ENCODE assay signal across 17 cellular contexts in genomic region chr20:58711266-58712051, GRCh38. TPM values are rescaled to one million over a fixed set of nuclear protein-coding genes. Genes with fewer than 3 reads are reported as not detected.
DNase-seq lines count a peak whose midpoint lies in the region; ATAC-seq, FAIRE-seq and TF ChIP-seq lines count a peak whose summit lies in the region.
"Had no signal": no experiment of that assay in that cellular context is flagged by ENCODE, and none has a peak within 500 bp of the region (broad histone marks: within the 10 kb centered on the region; RNA-seq: fewer than 3 reads in every experiment).

No MANE protein-coding gene starts in this region.

- intact Hi-C loops in activated T-helper 2 cell treated with anti-CD3 and anti-CD28 coated beads, Interferon-gamma antibody, Interleukin-2, Interleukin-4, amounts not matched to agents 10 μg/mL and 5 μg/mL and 100 μg/mL, durations not matched to agents 14 hours and 24 hours and 36 hours (cut with micrococcal nuclease), result no loop called here
- intact Hi-C loops in HepG2 (cut with micrococcal nuclease; ENCODE audit: unreplicated experiment), result no loop called here
- intact Hi-C loops in transverse colon (cut with DNase I; ENCODE audit: low total_unique reads), result no loop called here

- no peak overlapping the region for H3K9ac ChIP-seq in HepG2 (ENCODE audit: insufficient read depth, low read depth, low read length)

- H3K36me3 ChIP-seq in HepG2 (replicated peaks in 1 of 2; ENCODE audit: control insufficient read depth in 1 of 2, insufficient read depth in 2 of 2, low read length in 2 of 2), result no peaks in the 10 kb centered on the region
- no peaks in the 10 kb centered on the region for H3K36me3 ChIP-seq in transverse colon

- H3K79me2 ChIP-seq in HepG2 (ENCODE audit: insufficient read depth, low read length), result no peaks in the 10 kb centered on the region

- H3K4me3 ChIP-seq in HepG2 (replicated peaks in 1 of 3; ENCODE audit: insufficient read depth in 1 of 3, low read depth in 2 of 3, low read length in 3 of 3) (no peak overlapping the region), transverse colon (no peak overlapping the region)
- H3K4me3 ChIP-seq: K562, smooth muscle cell had no signal

- no peak overlapping the region for H3K4me3 Mint-ChIP-seq in activated naive CD4-positive, alpha-beta T cell treated with anti-CD3 and anti-CD28 coated beads, Interleukin-2, amount 10 ng/mL, durations not matched to agents 7 days and 5 days
- H3K4me3 Mint-ChIP-seq in activated T-helper 2 cell treated with anti-CD3 and anti-CD28 coated beads, Interferon-gamma antibody, Interleukin-2, Interleukin-4, amounts not matched to agents 10 μg/mL and 5 μg/mL and 100 μg/mL, durations not matched to agents 14 hours and 24 hours and 36 hours (ENCODE audit: low read depth), result no peak overlapping the region
- H3K4me3 Mint-ChIP-seq: B cell; stimulated activated naive CD8-positive, alpha-beta T cell treated with anti-CD3 and anti-CD28 coated beads, Interleukin-15, amount 100 ng/mL, for 72 hours had no signal

- TF ChIP-seq EP300 in HepG2 (IDR thresholded peaks at IDR 0.05; ENCODE audit: low read depth in 2 of 2, low read length in 2 of 2) (no peak), HepG2 (CRISPR knock-in tag; IDR thresholded peaks at IDR 0.05; ENCODE audit: borderline replicate concordance) (no peak), transverse colon (IDR thresholded peaks at IDR 0.05; ENCODE audit: low read depth) (no peak)

- no TSS peak for BruUV-seq in HepG2 (replicated peaks; lab: Mats Ljungman, UMichigan)

- no peaks in the 10 kb centered on the region for H3K27me3 ChIP-seq in HepG2 (ENCODE audit: control insufficient read depth in 1 of 2, insufficient read depth in 2 of 2, low read length in 2 of 2)
- no peaks in the 10 kb centered on the region for H3K27me3 ChIP-seq in transverse colon

- TF ChIP-seq POLR2A in HepG2 (IDR thresholded peaks at IDR 0.05; ENCODE audit: insufficient read depth in 1 of 2, low read depth in 2 of 2, low read length in 2 of 2) (no peak), transverse colon (IDR thresholded peaks at IDR 0.05) (no peak)

- ATAC-seq in activated naive CD4-positive, alpha-beta T cell treated with anti-CD3 and anti-CD28 coated beads, Interleukin-2, amount 50 U/mL, for 72 hours, result no peak
- ATAC-seq in HepG2 (no peak), HG03139 (IDR thresholded peaks at IDR 0.05; ENCODE audit: unreplicated experiment) (no peak)
- ATAC-seq: K562; stimulated activated naive CD8-positive, alpha-beta T cell treated with anti-CD3 and anti-CD28 coated beads, Interleukin-15, amount 100 ng/mL, for 72 hours had no signal

- WGBS in HepG2 (ENCODE audit: low lambda C conversion rate), result 91% methylated on average over 20 of the region's 21 CpGs
- 93 to 100% methylated on average over 2 to 21 of the region's 21 CpGs for WGBS in transverse colon (ENCODE audit: low coverage in 1 of 2), 2 donors

- H3K4me1 Mint-ChIP-seq in activated naive CD4-positive, alpha-beta T cell treated with anti-CD3 and anti-CD28 coated beads, Interleukin-2, amount 10 ng/mL, durations not matched to agents 7 days and 5 days, result no peaks in the 10 kb centered on the region
- peaks cover 1% of the 10 kb centered on the region for H3K4me1 Mint-ChIP-seq in activated T-helper 2 cell treated with anti-CD3 and anti-CD28 coated beads, Interferon-gamma antibody, Interleukin-2, Interleukin-4, amounts not matched to agents 10 μg/mL and 5 μg/mL and 100 μg/mL, durations not matched to agents 14 hours and 24 hours and 36 hours (ENCODE audit: low read depth)
- H3K4me1 Mint-ChIP-seq: B cell; stimulated activated naive CD8-positive, alpha-beta T cell treated with anti-CD3 and anti-CD28 coated beads, Interleukin-15, amount 100 ng/mL, for 72 hours had no signal

- no peaks in the 10 kb centered on the region for H3K36me3 Mint-ChIP-seq in activated naive CD4-positive, alpha-beta T cell treated with anti-CD3 and anti-CD28 coated beads, Interleukin-2, amount 50 U/mL, for 72 hours
- H3K36me3 Mint-ChIP-seq in activated naive CD4-positive, alpha-beta T cell treated with anti-CD3 and anti-CD28 coated beads, Interleukin-2, amount 10 ng/mL, durations not matched to agents 7 days and 5 days, result no peaks in the 10 kb centered on the region
- no peaks in the 10 kb centered on the region for H3K36me3 Mint-ChIP-seq in activated T-helper 2 cell treated with anti-CD3 and anti-CD28 coated beads, Interferon-gamma antibody, Interleukin-2, Interleukin-4, amounts not matched to agents 10 μg/mL and 5 μg/mL and 100 μg/mL, durations not matched to agents 14 hours and 24 hours and 36 hours (ENCODE audit: low read depth)

- DNase-seq in activated naive CD4-positive, alpha-beta T cell treated with anti-CD3 and anti-CD28 coated beads, Interleukin-2, amount 50 U/mL, for 72 hours (ENCODE audit: low spot score in 2 of 2), result peak; percentile 0 to 34
- DNase-seq in activated naive CD4-positive, alpha-beta T cell treated with anti-CD3 and anti-CD28 coated beads, Interleukin-2, amount 10 ng/mL, durations not matched to agents 7 days and 5 days, result no peak
- peak; percentile 6 for DNase-seq in activated T-helper 2 cell treated with anti-CD3 and anti-CD28 coated beads, Interferon-gamma antibody, Interleukin-2, Interleukin-4, amounts not matched to agents 10 μg/mL and 5 μg/mL and 100 μg/mL, durations not matched to agents 14 hours and 24 hours and 36 hours (ENCODE audit: low spot score)
- DNase-seq in HepG2 (ENCODE audit: low spot score) (no peak), transverse colon (peak; percentile 4), DMS53 (lab: John Stamatoyannopoulos, UW) (no peak), urothelium cell line (ENCODE audit: low spot score) (no peak)
- DNase-seq: amygdala, NCI-H1105 treated with DMSO at 0.1 percent for 48 hours, NCI-H2227 treated with DMSO at 0.1 percent for 48 hours, SIG-M5 had no signal

- in situ Hi-C loops in HepG2 (cut with HindIII; ENCODE audit: extremely low pct_ligation_motif_present, low pct_unique_long_range_greater_than_20kb) (no loop called here), transverse colon (cut with MboI; ENCODE audit: low pct_ligation_motif_present in 1 of 4, low pct_unique_long_range_greater_than_20kb in 1 of 4, low sequenced_read_pairs in 3 of 4) (no loop called here)

- TF ChIP-seq RAD21 in HepG2 (CRISPR knock-in tag; IDR thresholded peaks at IDR 0.05), result no peak

- no peak overlapping the region for H3K4me2 ChIP-seq in HepG2 (ENCODE audit: low read depth, low read length)
- H3K4me2 ChIP-seq: smooth muscle cell had no signal

- H3K9me3 ChIP-seq in HepG2 (ENCODE audit: low read length), result no peaks in the 10 kb centered on the region
- H3K9me3 ChIP-seq in transverse colon, result no peaks in the 10 kb centered on the region

- FAIRE-seq in HepG2 (lab: Jason Lieb, UNC) (no peak), urothelium cell line (lab: Jason Lieb, UNC) (no peak)
- FAIRE-seq: K562, TTC549 had no signal

- TF ChIP-seq CTCF in HepG2 (CRISPR knock-in tag; IDR thresholded peaks at IDR 0.05) (no peak), transverse colon (IDR thresholded peaks at IDR 0.05) (no peak)

- H4K20me1 ChIP-seq in HepG2 (ENCODE audit: insufficient read depth, low read length), result no peaks in the 10 kb centered on the region

- no peaks in the 10 kb centered on the region for H3K27me3 Mint-ChIP-seq in activated naive CD4-positive, alpha-beta T cell treated with anti-CD3 and anti-CD28 coated beads, Interleukin-2, amount 10 ng/mL, durations not matched to agents 7 days and 5 days
- no peaks in the 10 kb centered on the region for H3K27me3 Mint-ChIP-seq in activated T-helper 2 cell treated with anti-CD3 and anti-CD28 coated beads, Interferon-gamma antibody, Interleukin-2, Interleukin-4, amounts not matched to agents 10 μg/mL and 5 μg/mL and 100 μg/mL, durations not matched to agents 14 hours and 24 hours and 36 hours (ENCODE audit: low read depth)
- H3K27me3 Mint-ChIP-seq: B cell; stimulated activated naive CD8-positive, alpha-beta T cell treated with anti-CD3 and anti-CD28 coated beads, Interleukin-15, amount 100 ng/mL, for 72 hours had no signal

- no peak overlapping the region for H3K27ac ChIP-seq in HepG2 (ENCODE audit: extremely low read length, insufficient read depth, low read length)
- no peak overlapping the region for H3K27ac ChIP-seq in transverse colon

- no peaks in the 10 kb centered on the region for H3K9me3 Mint-ChIP-seq in activated naive CD4-positive, alpha-beta T cell treated with anti-CD3 and anti-CD28 coated beads, Interleukin-2, amount 50 U/mL, for 72 hours
- H3K9me3 Mint-ChIP-seq in activated naive CD4-positive, alpha-beta T cell treated with anti-CD3 and anti-CD28 coated beads, Interleukin-2, amount 10 ng/mL, durations not matched to agents 7 days and 5 days, result no peaks in the 10 kb centered on the region
- H3K9me3 Mint-ChIP-seq in activated T-helper 2 cell treated with anti-CD3 and anti-CD28 coated beads, Interferon-gamma antibody, Interleukin-2, Interleukin-4, amounts not matched to agents 10 μg/mL and 5 μg/mL and 100 μg/mL, durations not matched to agents 14 hours and 24 hours and 36 hours, result no peaks in the 10 kb centered on the region
- H3K9me3 Mint-ChIP-seq: stimulated activated naive CD8-positive, alpha-beta T cell treated with anti-CD3 and anti-CD28 coated beads, Interleukin-15, amount 100 ng/mL, for 72 hours had no signal

- POLR2A ChIA-PET in HepG2 (lab: Yijun Ruan, JAX), result no interaction called here

- H3K27ac Mint-ChIP-seq in activated naive CD4-positive, alpha-beta T cell treated with anti-CD3 and anti-CD28 coated beads, Interleukin-2, amount 50 U/mL, for 72 hours, result no peak overlapping the region
- no peak overlapping the region for H3K27ac Mint-ChIP-seq in activated naive CD4-positive, alpha-beta T cell treated with anti-CD3 and anti-CD28 coated beads, Interleukin-2, amount 10 ng/mL, durations not matched to agents 7 days and 5 days
- no peak overlapping the region for H3K27ac Mint-ChIP-seq in activated T-helper 2 cell treated with anti-CD3 and anti-CD28 coated beads, Interferon-gamma antibody, Interleukin-2, Interleukin-4, amounts not matched to agents 10 μg/mL and 5 μg/mL and 100 μg/mL, durations not matched to agents 14 hours and 24 hours and 36 hours
- H3K27ac Mint-ChIP-seq: B cell had no signal

- H2AFZ ChIP-seq in HepG2 (ENCODE audit: low read length), result no peak overlapping the region

- H3K4me1 ChIP-seq in HepG2 (ENCODE audit: insufficient read depth, low read length), result peaks cover 4% of the 10 kb centered on the region
- no peaks in the 10 kb centered on the region for H3K4me1 ChIP-seq in transverse colon

- CTCF ChIA-PET in activated naive CD4-positive, alpha-beta T cell treated with anti-CD3 and anti-CD28 coated beads, Interleukin-2, amount 10 ng/mL, durations not matched to agents 7 days and 5 days (lab: Charles Lee), result no interaction called here
- CTCF ChIA-PET in HepG2 (lab: Yijun Ruan, JAX; ENCODE audit: low intra/inter-chr PET ratio, low total read pairs), result no interaction called here

RNA-seq across cellular contexts. Expression of gene NPEPL1, which starts 18.9 kb away (rescaled TPM):
- 10 to 100 TPM; 12.8 to 21.6 TPM for total RNA-seq in activated naive CD4-positive, alpha-beta T cell treated with anti-CD3 and anti-CD28 coated beads, Interleukin-2, amount 50 U/mL, for 72 hours
- total RNA-seq in activated T-helper 2 cell treated with anti-CD3 and anti-CD28 coated beads, Interferon-gamma antibody, Interleukin-2, Interleukin-4, amounts not matched to agents 10 μg/mL and 5 μg/mL and 100 μg/mL, durations not matched to agents 14 hours and 24 hours and 36 hours, result 27.5 and 29.4 TPM in 2 replicates
- 0.60 and 4.1 TPM in 2 replicates for total RNA-seq in HepG2 (2016; rRNA removed; fragmentation: Illumina TruSeq; extraction: Trizol)
- 3.0 and 3.1 TPM in 2 replicates for total RNA-seq in HepG2 (2016; cell fraction: cytosol; rRNA removed; fragmentation: Illumina TruSeq; extraction: Trizol; ENCODE audit: low read depth)
- 0.30 and 4.3 TPM in 2 replicates for total RNA-seq in HepG2 (2016; cell fraction: insoluble cytoplasmic fraction; rRNA removed; fragmentation: Illumina TruSeq; extraction: Trizol)
- 0.96 and 1.0 TPM in 2 replicates for total RNA-seq in HepG2 (2016; cell fraction: membrane; rRNA removed; fragmentation: Illumina TruSeq; extraction: Trizol)
- total RNA-seq in HepG2 (2016; cell fraction: nucleus; rRNA removed; fragmentation: Illumina TruSeq; extraction: Trizol), result 8.0 and 8.6 TPM in 2 replicates
- 7.5 and 9.9 TPM in 2 replicates for polyA plus RNA-seq in HepG2 (2011; rRNA removed)
- polyA plus RNA-seq in HepG2 (2011; cell fraction: cytosol; rRNA removed), result 1.3 and 1.9 TPM in 2 replicates
- polyA plus RNA-seq in HepG2 (2011; cell fraction: nucleus; rRNA removed), result 184 and 219 TPM in 2 replicates
- 16.9 and 23.0 TPM in 2 replicates for polyA plus RNA-seq in HepG2 (2012)
- polyA plus RNA-seq in HepG2 (2016; cell fraction: cytosol; fragmentation: Illumina TruSeq; extraction: Trizol; ENCODE audit: low read depth), result 0.41 and 0.51 TPM in 2 replicates
- polyA plus RNA-seq in HepG2 (2016; cell fraction: insoluble cytoplasmic fraction; fragmentation: Illumina TruSeq; extraction: Trizol; ENCODE audit: low read depth), result 0.69 and 1.4 TPM in 2 replicates
- 0.55 and 0.71 TPM in 2 replicates for polyA plus RNA-seq in HepG2 (2016; cell fraction: membrane; fragmentation: Illumina TruSeq; extraction: Trizol; ENCODE audit: low read depth)
- 49.5 and 52.8 TPM in 2 replicates for polyA plus RNA-seq in HepG2 (2016; cell fraction: nucleus; fragmentation: Illumina TruSeq; extraction: Trizol; ENCODE audit: insufficient read depth, low read depth)
- polyA minus RNA-seq in HepG2 (2011; rRNA and poly(A)+ RNA removed; ENCODE audit: low replicate concordance), result 8.5 and 18.0 TPM in 2 replicates
- 0.49 and 0.88 TPM in 2 replicates for polyA minus RNA-seq in HepG2 (2011; cell fraction: cytosol; rRNA and poly(A)+ RNA removed)
- polyA minus RNA-seq in HepG2 (2011; cell fraction: nucleus; rRNA and poly(A)+ RNA removed), result 24.2 and 30.1 TPM in 2 replicates
- total RNA-seq in transverse colon, result 100 to 1,000 TPM in 1 of 4 donors, 10 to 100 TPM in 3; 33.3 to 109 (median 66.9) TPM

Comparison
In these comparisons a context has a peak if more than half of its experiments do, and no peak if none do; other contexts are left out.
1. DNase-seq: peak in activated naive CD4-positive, alpha-beta T cell treated with anti-CD3 and anti-CD28 coated beads, Interleukin-2, amount 50 U/mL, for 72 hours (2 of 2), activated T-helper 2 cell treated with anti-CD3 and anti-CD28 coated beads, Interferon-gamma antibody, Interleukin-2, Interleukin-4, amounts not matched to agents 10 μg/mL and 5 μg/mL and 100 μg/mL, durations not matched to agents 14 hours and 24 hours and 36 hours (single experiment) and transverse colon (single experiment); none in activated naive CD4-positive, alpha-beta T cell treated with anti-CD3 and anti-CD28 coated beads, Interleukin-2, amount 10 ng/mL, durations not matched to agents 7 days and 5 days (single experiment), HepG2 (single experiment), DMS53 (single experiment) and urothelium cell line (single experiment).